Comparison of ENCODE assay signal across 1 cellular context in genomic region chr5:42499016-42499415, GRCh38.
TF ChIP-seq lines count a peak whose summit lies in the region.

No MANE protein-coding gene starts in this region.

TF ChIP-seq in WTC11, 78 proteins besides CTCF, POLR2A, EP300 and RAD21 (continued from another document):
- TF ChIP-seq FOXK1 (CRISPR knock-in tag; IDR thresholded peaks at IDR 0.05) (no peak), NR3C1 (CRISPR knock-in tag; conservative IDR thresholded peaks at IDR 0.05; ENCODE audit: low read depth) (no peak), ZNF532 (CRISPR knock-in tag; IDR thresholded peaks at IDR 0.05; ENCODE audit: borderline replicate concordance) (no peak), AFF4 (CRISPR knock-in tag; IDR thresholded peaks at IDR 0.05; ENCODE audit: borderline replicate concordance) (no peak), NR2C2 (CRISPR knock-in tag; IDR thresholded peaks at IDR 0.05) (no peak), ZBTB43 (CRISPR knock-in tag; IDR thresholded peaks at IDR 0.05) (no peak), NFYB (CRISPR knock-in tag; conservative IDR thresholded peaks at IDR 0.05; ENCODE audit: low read depth) (no peak), ZNF425 (CRISPR knock-in tag; conservative IDR thresholded peaks at IDR 0.05) (no peak)
TF ChIP-seq in WTC11: peak in this region for 0.
